ENCODE assay signal across 15 cellular contexts in the genomic region with DNA sequence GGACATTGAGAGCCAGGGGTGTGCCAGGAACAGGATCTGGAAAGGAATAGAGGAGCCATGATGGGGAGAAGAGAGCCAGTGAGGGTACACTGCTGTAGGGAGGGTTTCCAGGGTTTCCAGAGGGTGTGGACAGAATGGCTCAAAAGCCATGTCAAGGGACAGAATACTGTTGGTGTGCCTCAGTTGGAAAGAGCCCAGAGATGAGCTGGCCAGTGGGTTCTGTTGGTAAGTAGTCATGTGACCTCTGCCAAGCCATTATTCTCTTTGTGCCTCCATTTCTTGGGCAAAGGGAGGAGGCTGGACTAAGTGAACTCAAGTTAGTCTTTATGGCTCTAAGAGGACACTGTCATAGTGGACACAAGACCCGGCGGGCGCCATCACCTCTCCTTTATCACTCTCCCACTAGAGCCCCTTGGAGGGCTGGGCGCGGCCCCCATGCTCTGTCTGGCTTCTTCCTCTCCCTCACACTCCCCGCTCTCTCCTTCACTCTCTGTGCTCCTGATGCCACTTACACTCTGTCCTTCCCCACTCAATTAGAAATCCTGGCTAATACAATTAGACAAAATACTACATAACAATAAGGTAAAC. TPM values are rescaled to one million over a fixed set of nuclear protein-coding genes. Genes with fewer than 3 reads are reported as not detected.
DNase-seq lines count a peak whose midpoint lies in the region; ATAC-seq and TF ChIP-seq lines count a peak whose summit lies in the region.
"Had no signal": no experiment of that assay in that cellular context is flagged by ENCODE, and none has a peak within 500 bp of the region (broad histone marks: within the 10 kb centered on the region; RNA-seq: fewer than 3 reads in every experiment).

No MANE protein-coding gene starts in this region.

- no peaks in the 10 kb centered on the region for H3K4me1 Mint-ChIP-seq in stimulated activated naive CD8-positive, alpha-beta T cell treated with anti-CD3 and anti-CD28 coated beads, Interleukin-15, amount 100 ng/mL, for 72 hours
- H3K4me1 Mint-ChIP-seq in stimulated activated memory B cell treated with anti-CD40 and anti-IgM and Interleukin-4, amounts not matched to agents 10 μg/mL and 1 μg/mL and 100 μg/mL, for 72 hours: no peaks in the 10 kb centered on the region
- no peaks in the 10 kb centered on the region for H3K4me1 Mint-ChIP-seq in Caco-2 (ENCODE audit: low read depth, unreplicated experiment)
- H3K4me1 Mint-ChIP-seq: B cell had no signal

- peaks cover 5% of the 10 kb centered on the region in 2 donors for H3K9me3 Mint-ChIP-seq in stimulated activated naive CD8-positive, alpha-beta T cell treated with anti-CD3 and anti-CD28 coated beads, Interleukin-15, amount 100 ng/mL, for 72 hours
- no peaks in the 10 kb centered on the region for H3K9me3 Mint-ChIP-seq in stimulated activated memory B cell treated with anti-CD40 and anti-IgM and Interleukin-4, amounts not matched to agents 10 μg/mL and 1 μg/mL and 100 μg/mL, for 72 hours
- H3K9me3 Mint-ChIP-seq in Caco-2 (ENCODE audit: unreplicated experiment): no peaks in the 10 kb centered on the region
- H3K9me3 Mint-ChIP-seq: CD4-positive, alpha-beta T cell had no signal

- TF ChIP-seq EP300 in esophagus muscularis mucosa (IDR thresholded peaks at IDR 0.05): no peak

- no peak for TF ChIP-seq CTCF in esophagus muscularis mucosa (IDR thresholded peaks at IDR 0.05)
- TF ChIP-seq CTCF in coronary artery (IDR thresholded peaks at IDR 0.05): no peak
- no peak for TF ChIP-seq CTCF in Caco-2 (IDR thresholded peaks at IDR 0.05; ENCODE audit: insufficient read depth in 1 of 2, low read depth in 1 of 2, low read length in 1 of 2, severe bottlenecking in 1 of 2, unreplicated experiment in 1 of 2)

- H3K36me3 ChIP-seq in esophagus muscularis mucosa: peaks cover 0 to 7% (median 0%) of the 10 kb centered on the region in 4 donors
- no peaks in the 10 kb centered on the region for H3K36me3 ChIP-seq in Caco-2 (ENCODE audit: control insufficient read depth, insufficient read depth, low read length)

- BruUV-seq in Caco-2 (replicated peaks; lab: Mats Ljungman, UMichigan): no TSS peak

- H3K9me3 ChIP-seq in esophagus muscularis mucosa (no peaks in the 10 kb centered on the region), Caco-2 (no peaks in the 10 kb centered on the region)

- H3K27me3 ChIP-seq in esophagus muscularis mucosa (no peaks in the 10 kb centered on the region), Caco-2 (replicated peaks; ENCODE audit: control insufficient read depth, insufficient read depth, low read length) (no peaks in the 10 kb centered on the region; the same call in 1 of the 2 replicates)

- no peaks in the 10 kb centered on the region for H3K36me3 Mint-ChIP-seq in stimulated activated memory B cell treated with anti-CD40 and anti-IgM and Interleukin-4, amounts not matched to agents 10 μg/mL and 1 μg/mL and 100 μg/mL, for 72 hours
- H3K36me3 Mint-ChIP-seq in Caco-2 (ENCODE audit: insufficient read depth, unreplicated experiment): no peaks in the 10 kb centered on the region

- no peak overlapping the region for H3K27ac Mint-ChIP-seq in stimulated activated naive CD8-positive, alpha-beta T cell treated with anti-CD3 and anti-CD28 coated beads, Interleukin-15, amount 100 ng/mL, for 72 hours
- no peak overlapping the region for H3K27ac Mint-ChIP-seq in stimulated activated memory B cell treated with anti-CD40 and anti-IgM and Interleukin-4, amounts not matched to agents 10 μg/mL and 1 μg/mL and 100 μg/mL, for 72 hours
- H3K27ac Mint-ChIP-seq in Caco-2 (ENCODE audit: unreplicated experiment): no peak overlapping the region
- H3K27ac Mint-ChIP-seq: B cell; CD4-positive, alpha-beta T cell had no signal

- TF ChIP-seq POLR2A in esophagus muscularis mucosa (IDR thresholded peaks at IDR 0.05; ENCODE audit: low read depth): no peak

- intact Hi-C loops in esophagus muscularis mucosa (cut with DNase I): no loop called here
- intact Hi-C loops in posterior vena cava (cut with DNase I): no loop called here
- intact Hi-C loops in Caco-2 (cut with micrococcal nuclease; ENCODE audit: unreplicated experiment): no loop called here

- H3K4me3 Mint-ChIP-seq in stimulated activated naive CD8-positive, alpha-beta T cell treated with anti-CD3 and anti-CD28 coated beads, Interleukin-15, amount 100 ng/mL, for 72 hours: no peak overlapping the region
- H3K4me3 Mint-ChIP-seq in stimulated activated memory B cell treated with anti-CD40 and anti-IgM and Interleukin-4, amounts not matched to agents 10 μg/mL and 1 μg/mL and 100 μg/mL, for 72 hours: no peak overlapping the region
- H3K4me3 Mint-ChIP-seq in Caco-2 (ENCODE audit: unreplicated experiment): no peak overlapping the region
- H3K4me3 Mint-ChIP-seq: B cell; CD4-positive, alpha-beta T cell had no signal

- WGBS in esophagus muscularis mucosa: 91% methylated on average over 6 of the region's 6 CpGs

- H3K27ac ChIP-seq in esophagus muscularis mucosa (replicated peaks in 1 of 4) (no peak overlapping the region), coronary artery (no peak overlapping the region)
- H3K27ac ChIP-seq: GM23248 had no signal

- H3K4me3 ChIP-seq in esophagus muscularis mucosa: no peak overlapping the region
- no peak overlapping the region for H3K4me3 ChIP-seq in coronary artery
- no peak overlapping the region for H3K4me3 ChIP-seq in Caco-2 (ENCODE audit: low read depth, low read length)
- H3K4me3 ChIP-seq: GM23248 had no signal

- no peak for DNase-seq in stimulated activated naive CD8-positive, alpha-beta T cell treated with anti-CD3 and anti-CD28 coated beads, Interleukin-15, amount 100 ng/mL, for 72 hours
- no peak for DNase-seq in stimulated activated naive CD8-positive, alpha-beta T cell treated with anti-CD3 and anti-CD28 coated beads, Interleukin-15, Interleukin-2, amounts not matched to agents 100 U/mL and 50 U/mL, for 24 hours
- DNase-seq in esophagus muscularis mucosa (ENCODE audit: extremely low spot score) (peak; percentile 88), posterior vena cava (ENCODE audit: low spot score) (peak; percentile 47), A172 (ENCODE audit: low spot score) (no peak), coronary artery (ENCODE audit: low spot score) (no peak), Caco-2 (no peak)
- DNase-seq: CD4-positive, alpha-beta T cell; DMS79 treated with DMSO at 0.1 percent for 48 hours; EL; GM23248; H7 had no signal

- H3K27me3 Mint-ChIP-seq in stimulated activated naive CD8-positive, alpha-beta T cell treated with anti-CD3 and anti-CD28 coated beads, Interleukin-15, amount 100 ng/mL, for 72 hours: peaks cover 14% of the 10 kb centered on the region
- no peaks in the 10 kb centered on the region for H3K27me3 Mint-ChIP-seq in stimulated activated memory B cell treated with anti-CD40 and anti-IgM and Interleukin-4, amounts not matched to agents 10 μg/mL and 1 μg/mL and 100 μg/mL, for 72 hours
- peaks cover 4% of the 10 kb centered on the region for H3K27me3 Mint-ChIP-seq in Caco-2 (ENCODE audit: insufficient read depth, unreplicated experiment)

- POLR2A ChIA-PET in Caco-2 (lab: Charles Lee): no interaction called here

- peak; percentile 26 for ATAC-seq in stimulated activated naive CD8-positive, alpha-beta T cell treated with anti-CD3 and anti-CD28 coated beads, Interleukin-15, amount 100 ng/mL, for 72 hours
- no peak for ATAC-seq in stimulated activated naive CD8-positive, alpha-beta T cell treated with anti-CD3 and anti-CD28 coated beads, Interleukin-15, Interleukin-2, amounts not matched to agents 100 U/mL and 50 U/mL, for 24 hours
- ATAC-seq in stimulated activated memory B cell treated with anti-CD40 and anti-IgM and Interleukin-4, amounts not matched to agents 10 μg/mL and 1 μg/mL and 100 μg/mL, for 72 hours: peak; percentile 25

- CTCF ChIA-PET in Caco-2 (lab: Charles Lee): no interaction called here

- peaks cover 0 to 21% (median 14%) of the 10 kb centered on the region in 4 donors for H3K4me1 ChIP-seq in esophagus muscularis mucosa
- no peaks in the 10 kb centered on the region for H3K4me1 ChIP-seq in Caco-2

RNA-seq across cellular contexts. Expression of a gene that starts 20.1 kb away (rescaled TPM):
- 1 to 10 TPM; 4.8 to 9.1 (median 5.7) TPM for total RNA-seq in esophagus muscularis mucosa
- 10 to 100 TPM in 1 of 2 donors, 1 to 10 TPM in 1; 8.3 to 15.1 TPM for total RNA-seq in posterior vena cava
- 0.10 and 1.2 TPM in 2 replicates for total RNA-seq in A172 (2014; rRNA removed; shearing (Covaris generic))
- not detected in 2 replicates for total RNA-seq in Caco-2 (2022)
- total RNA-seq: B cell; CD4-positive, alpha-beta T cell; GM23248; HT-29 had no signal

Comparison
In these comparisons a context has a peak if more than half of its experiments do, and no peak if none do; other contexts are left out.
1. DNase-seq: peak in esophagus muscularis mucosa (single experiment) and posterior vena cava (single experiment); none in stimulated activated naive CD8-positive, alpha-beta T cell treated with anti-CD3 and anti-CD28 coated beads, Interleukin-15, amount 100 ng/mL, for 72 hours (0 of 2), stimulated activated naive CD8-positive, alpha-beta T cell treated with anti-CD3 and anti-CD28 coated beads, Interleukin-15, Interleukin-2, amounts not matched to agents 100 U/mL and 50 U/mL, for 24 hours (single experiment), A172 (single experiment), coronary artery (single experiment) and Caco-2 (0 of 2).